ENCODE assay signal across 16 cellular contexts in the genomic region with DNA sequence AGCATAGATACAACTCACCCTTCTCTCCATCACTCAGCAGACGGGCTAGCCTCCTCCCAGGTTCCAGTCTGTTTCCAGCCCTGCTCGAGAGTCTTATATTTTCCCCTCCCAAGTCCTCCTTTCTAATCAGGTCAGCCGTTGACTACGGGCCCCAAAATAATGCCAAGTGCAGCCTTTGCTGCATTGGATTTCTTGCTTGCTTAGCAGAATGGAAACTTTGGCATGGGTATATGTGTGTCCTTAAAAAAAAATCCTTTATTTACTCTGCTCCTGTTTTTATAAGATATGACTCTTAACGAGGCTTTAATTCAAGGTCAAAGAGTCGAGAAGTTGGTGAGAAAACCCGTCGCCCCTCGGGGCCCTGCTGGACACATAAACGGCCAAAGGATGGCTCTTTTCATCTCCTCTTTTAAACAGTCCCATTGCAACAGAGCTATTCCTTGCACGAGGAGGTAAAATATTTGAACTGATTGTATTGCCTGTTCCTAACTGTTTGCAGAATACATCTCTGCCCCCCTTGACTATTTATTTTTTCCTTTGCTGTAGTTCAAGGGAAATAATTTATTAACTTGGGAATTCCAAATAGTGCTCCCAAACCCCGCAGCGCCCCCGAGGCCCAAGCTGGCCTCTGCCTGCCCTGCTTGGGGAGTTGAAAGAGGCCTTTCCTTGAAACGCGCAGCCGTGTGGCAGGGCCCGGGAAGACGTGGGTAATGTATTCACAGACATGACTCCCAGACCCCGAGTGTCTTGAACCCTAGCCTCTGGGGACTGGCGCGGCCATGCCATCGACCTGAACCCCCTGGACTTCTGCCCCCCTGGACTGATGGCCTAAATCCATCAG. TPM values are rescaled to one million over a fixed set of nuclear protein-coding genes. Genes with fewer than 3 reads are reported as not detected.
DNase-seq lines count a peak whose midpoint lies in the region; ATAC-seq and TF ChIP-seq lines count a peak whose summit lies in the region.
"Had no signal": no experiment of that assay in that cellular context is flagged by ENCODE, and none has a peak within 500 bp of the region (broad histone marks: within the 10 kb centered on the region; RNA-seq: fewer than 3 reads in every experiment).

No MANE protein-coding gene starts in this region.

- H2BK12ac ChIP-seq in H9 (ENCODE audit: insufficient read length, low read depth, low read length), result no peak overlapping the region

- no peak overlapping the region for H3K56ac ChIP-seq in H9 (ENCODE audit: insufficient read length, low read depth, low read length)

- H2BK5ac ChIP-seq in H9 (ENCODE audit: insufficient read length, low read length), result no peak overlapping the region

- TF ChIP-seq EP300 in stomach (IDR thresholded peaks at IDR 0.05), result no peak

- H3T11ph ChIP-seq in H9 (ENCODE audit: low read length), result no peak overlapping the region

- H3K4me3 ChIP-seq in hepatocyte (no peak overlapping the region), stomach (no peak overlapping the region)

- H2BK15ac ChIP-seq in H9 (ENCODE audit: low read depth, low read length), result no peak overlapping the region

- H4K8ac ChIP-seq in H9 (replicated peaks; ENCODE audit: insufficient read length, low read depth, low read length), result no peak overlapping the region

- H3K9me3 ChIP-seq in H9 (ENCODE audit: control insufficient read depth, low read depth, low read length) (no peaks in the 10 kb centered on the region), hepatocyte (ENCODE audit: low read depth) (no peaks in the 10 kb centered on the region), stomach (no peaks in the 10 kb centered on the region)

- peaks cover 3% of the 10 kb centered on the region for H3K79me1 ChIP-seq in H9 (ENCODE audit: insufficient read depth, low read depth, low read length, poor library complexity, severe bottlenecking)

- H3K27me3 Mint-ChIP-seq in H9 (ENCODE audit: low read depth), result no peaks in the 10 kb centered on the region; the same call in 1 of the 2 replicates
- H3K27me3 Mint-ChIP-seq in nephron progenitor cell (ENCODE audit: low read depth, poor library complexity), result peaks cover 6% of the 10 kb centered on the region

- H3K36me3 Mint-ChIP-seq in H9 (ENCODE audit: insufficient read depth in 1 of 3, low read depth in 3 of 3) (no peaks in the 10 kb centered on the region; a peak in 1 of 7 replicates), nephron progenitor cell (ENCODE audit: low read depth) (no peaks in the 10 kb centered on the region)

- H3K36me3 ChIP-seq in hepatocyte (replicated peaks; ENCODE audit: insufficient read depth, low read depth) (no peaks in the 10 kb centered on the region), stomach (no peaks in the 10 kb centered on the region)

- H2BK20ac ChIP-seq in H9 (ENCODE audit: low read depth, low read length, poor library complexity, severe bottlenecking), result no peak overlapping the region

- H3K9me3 Mint-ChIP-seq in H9, result no peaks in the 10 kb centered on the region
- H3K9me3 Mint-ChIP-seq in nephron progenitor cell, result peaks cover 3% of the 10 kb centered on the region

- peak overlapping the region in 2 of 3 experiments; percentile 63 to 87; a peak in 3 of 7 replicates for H3K27ac Mint-ChIP-seq in H9
- peak overlapping the region; percentile 89 for H3K27ac Mint-ChIP-seq in nephron progenitor cell

- H3K4ac ChIP-seq in H9 (ENCODE audit: low read depth, low read length), result no peak overlapping the region

- H3K79me2 ChIP-seq in H9 (ENCODE audit: insufficient read depth, low read length), result no peaks in the 10 kb centered on the region; the same call in 1 of the 2 replicates
- H3K79me2 ChIP-seq in hepatocyte, result no peaks in the 10 kb centered on the region

- H3K9ac ChIP-seq in H9 (ENCODE audit: extremely low read depth, insufficient read length, low read length), result no peak overlapping the region

- ATAC-seq in GM19035 (IDR thresholded peaks at IDR 0.05; ENCODE audit: unreplicated experiment), result no peak
- ATAC-seq: HCT116, PC-3 had no signal

- H3K23me2 ChIP-seq in H9 (ENCODE audit: insufficient read length, low read depth, low read length, poor library complexity, severe bottlenecking), result no peaks in the 10 kb centered on the region

- no peak overlapping the region for H4K5ac ChIP-seq in H9 (ENCODE audit: insufficient read length, low read depth, low read length)

- H4K20me1 ChIP-seq in H9 (ENCODE audit: control insufficient read depth, insufficient read depth, insufficient read length), result peaks cover 3% of the 10 kb centered on the region
- H4K20me1 ChIP-seq in hepatocyte (ENCODE audit: insufficient read depth, poor library complexity, severe bottlenecking), result no peaks in the 10 kb centered on the region

- no peak overlapping the region for H3K14ac ChIP-seq in H9 (ENCODE audit: insufficient read depth, low read length)

- WGBS in H9 (ENCODE audit: extremely low coverage, insufficient read length, low lambda C conversion rate), result no CpG with 5 or more reads among the region's 23 CpGs
- WGBS in hepatocyte (ENCODE audit: low lambda C conversion rate, missing lambda C conversion rate), result 52% methylated on average over 23 of the region's 23 CpGs
- WGBS in stomach, 5 donors, result 22 to 40% (median 31%) methylated on average over 20 to 23 of the region's 23 CpGs

- H3K4me1 Mint-ChIP-seq in H9, result peaks cover 27 to 57% of the 10 kb centered on the region in 2 experiments
- peaks cover 39% of the 10 kb centered on the region for H3K4me1 Mint-ChIP-seq in nephron progenitor cell

- H4K91ac ChIP-seq in H9 (ENCODE audit: insufficient read length, low read depth, low read length), result no peak overlapping the region

- no peak overlapping the region for H3K4me3 Mint-ChIP-seq in H9
- H3K4me3 Mint-ChIP-seq in nephron progenitor cell, result no peak overlapping the region

- H3K27me3 ChIP-seq in H9 (ENCODE audit: insufficient read depth, low read length) (no peaks in the 10 kb centered on the region), hepatocyte (peaks cover 2% of the 10 kb centered on the region), stomach (peaks cover 0 to 11% (median 0%) of the 10 kb centered on the region in 3 donors)

- no peak overlapping the region for H2BK120ac ChIP-seq in H9 (ENCODE audit: low read depth, low read length, poor library complexity, severe bottlenecking)

- H3K9me2 ChIP-seq in hepatocyte (replicated peaks; ENCODE audit: insufficient read depth), result no peaks in the 10 kb centered on the region

- DNase-seq in H9 (no peak), hepatocyte (ENCODE audit: low spot score) (no peak), nephron progenitor cell (peak; percentile 17), stomach (peak; percentile 42), NCI-H446 treated with DMSO at 0.1 percent for 48 hours (lab: John Stamatoyannopoulos, UW) (no peak)
- DNase-seq in activated CD4-positive, alpha-beta T cell treated with anti-CD3 and anti-CD28 coated beads for 1 hour, result no peak
- DNase-seq: ACHN, C1 segment of cervical spinal cord, DND-41, NCI-H1105 treated with DMSO at 0.1 percent for 48 hours, NCI-H1694, NCI-H524, PC-3 had no signal

- H3K18ac ChIP-seq in H9 (ENCODE audit: insufficient read length, low read depth, low read length), result no peak overlapping the region

- no peak overlapping the region for H3K23ac ChIP-seq in H9 (ENCODE audit: insufficient read length, low read depth, low read length)

- intact Hi-C loops in stomach (cut with DNase I; ENCODE audit: low total_unique reads), result no loop called here

- H2AFZ ChIP-seq in H9 (ENCODE audit: low read length) (no peak overlapping the region), hepatocyte (no peak overlapping the region)

- H3K4me2 ChIP-seq in H9 (ENCODE audit: insufficient read depth, insufficient read length, low read length) (no peak overlapping the region), hepatocyte (peak overlapping the region; percentile 7)

- TF ChIP-seq POLR2A in stomach (IDR thresholded peaks at IDR 0.05), result no peak

- H3K27ac ChIP-seq in H9 (ENCODE audit: insufficient read length, low read depth, low read length) (no peak overlapping the region), hepatocyte (no peak overlapping the region), stomach (peak overlapping the region in 3 of 5 donors; percentile 27 to 43 (median 29))

- H2AK5ac ChIP-seq in H9 (ENCODE audit: insufficient read length, low read length), result no peak overlapping the region

- H3K4me1 ChIP-seq in H9 (ENCODE audit: insufficient read depth, low read length) (no peaks in the 10 kb centered on the region; the same call in 1 of the 2 replicates), hepatocyte (ENCODE audit: insufficient read depth) (peaks cover 5% of the 10 kb centered on the region), stomach (peaks cover 0 to 11% (median 5%) of the 10 kb centered on the region in 4 donors)

- TF ChIP-seq CTCF in H9 (conservative IDR thresholded peaks at IDR 0.05) (no peak), hepatocyte (IDR thresholded peaks at IDR 0.05; ENCODE audit: poor library complexity) (no peak), nephron progenitor cell (IDR thresholded peaks at IDR 0.05) (no peak), stomach (IDR thresholded peaks at IDR 0.05) (no peak)

RNA-seq across cellular contexts. Expression of a gene that starts 42.9 kb away (rescaled TPM):
- total RNA-seq in H9 (2021) (6.3 and 6.4 TPM in 2 replicates), hepatocyte (0.17 and 0.76 TPM in 2 replicates), stomach (1 to 10 TPM in 1 of 5 donors, under 1 TPM in 3, not detected in 1; under 0.01 to 3.1 (median 0.24) TPM)
- polyA plus RNA-seq in hepatocyte (0.06 and 0.26 TPM in 2 replicates), stomach (under 1 TPM; 0.38 to 0.92 (median 0.50) TPM)
- total RNA-seq: LHCN-M2, PC-3 had no signal

Comparison
In these comparisons a context has a peak if more than half of its experiments do, and no peak if none do; other contexts are left out.
1. DNase-seq: peak in nephron progenitor cell (single experiment) and stomach (single experiment); none in H9 (single experiment), hepatocyte (single experiment), NCI-H446 treated with DMSO at 0.1 percent for 48 hours (single experiment) and activated CD4-positive, alpha-beta T cell treated with anti-CD3 and anti-CD28 coated beads for 1 hour (single experiment).
2. H3K27ac ChIP-seq: peak in stomach (3 of 5); none in H9 (single experiment) and hepatocyte (single experiment).